15 cellular contexts compared by ENCODE assay signal in genomic region chr2:237202288-237203030, GRCh38.
A peak's percentile ranks its signal among the peaks of the same experiment; 100 is the strongest.
DNase-seq lines count a peak whose midpoint lies in the region; ATAC-seq, FAIRE-seq and TF ChIP-seq lines count a peak whose summit lies in the region.
"Had no signal": no experiment of that assay in that cellular context is flagged by ENCODE, and none has a peak within 500 bp of the region (broad histone marks: within the 10 kb centered on the region; RNA-seq: fewer than 3 reads in every experiment).

No MANE protein-coding gene starts in this region.

- no peak for FAIRE-seq in RCC 7860 (lab: Jason Lieb, UNC)

- ATAC-seq in HCT116: peak; percentile 46
- no peak for ATAC-seq in HG02610 (IDR thresholded peaks at IDR 0.05; ENCODE audit: unreplicated experiment)
- no peak for ATAC-seq in body of pancreas
- ATAC-seq: activated CD8-positive, alpha-beta T cell treated with anti-CD3 and anti-CD28 coated beads, Interleukin-2, amount 10 ng/mL, durations not matched to agents 7 days and 5 days had no signal

- POLR2A ChIA-PET in HCT116 (lab: Charles Lee): no interaction called here

- H3K4me2 ChIP-seq in HCT116 (ENCODE audit: low read length): peak overlapping the region; percentile 88

- H3K9me3 ChIP-seq in HCT116 (ENCODE audit: control insufficient read depth in 1 of 2, insufficient read depth in 1 of 2, low read depth in 1 of 2, low read length in 2 of 2) (peaks cover 0 to 4% of the 10 kb centered on the region in 2 experiments; a peak in 1 of 4 replicates), mesodermal cell (ENCODE audit: control insufficient read depth, low read length) (peaks cover 26% of the 10 kb centered on the region), stomach (no peaks in the 10 kb centered on the region), BE2C (no peaks in the 10 kb centered on the region), body of pancreas (no peaks in the 10 kb centered on the region)
- H3K9me3 ChIP-seq: mucosa of descending colon had no signal

- intact Hi-C loops in HCT116 (cut with micrococcal nuclease): no loop called here
- intact Hi-C loops in stomach (cut with DNase I; ENCODE audit: low total_unique reads): no loop called here
- intact Hi-C loops in body of pancreas (cut with DNase I): no loop called here

- H3K79me2 ChIP-seq in HCT116 (ENCODE audit: insufficient read depth, low read length): no peaks in the 10 kb centered on the region

- WGBS in mesodermal cell (ENCODE audit: insufficient coverage in 2 of 2), 2 experiments: 90 to 93% methylated on average over 11 to 12 of the region's 13 CpGs
- WGBS in stomach, 5 donors: 81 to 88% (median 87%) methylated on average over 10 to 13 of the region's 13 CpGs
- WGBS in body of pancreas, 2 donors: 88 to 89% methylated on average over 12 to 13 of the region's 13 CpGs

- H3K4me1 ChIP-seq in HCT116 (ENCODE audit: control insufficient read depth in 1 of 2, insufficient read depth in 2 of 2, low read length in 2 of 2): peaks cover 20 to 26% of the 10 kb centered on the region in 2 experiments
- peaks cover 47% of the 10 kb centered on the region for H3K4me1 ChIP-seq in mesodermal cell (ENCODE audit: control insufficient read depth, insufficient read depth, low read length, poor library complexity, severe bottlenecking)
- H3K4me1 ChIP-seq in stomach: peaks cover 0 to 25% (median 14%) of the 10 kb centered on the region in 4 donors
- peaks cover 8% of the 10 kb centered on the region for H3K4me1 ChIP-seq in BE2C
- no peaks in the 10 kb centered on the region for H3K4me1 ChIP-seq in body of pancreas

- no peak for TF ChIP-seq POLR2A in HCT116 (IDR thresholded peaks at IDR 0.05; ENCODE audit: borderline replicate concordance, extremely low read depth, insufficient read depth, insufficient read length)
- TF ChIP-seq POLR2A in stomach (IDR thresholded peaks at IDR 0.05): no peak
- TF ChIP-seq POLR2A in body of pancreas (IDR thresholded peaks at IDR 0.05): no peak

- peak overlapping the region; percentile 42 for H3K9ac ChIP-seq in HCT116 (ENCODE audit: low read length)

- CTCF ChIA-PET in HCT116 (lab: Charles Lee): interaction anchor here (0.7 to 1.1 kb wide), 2 partner anchors 17 to 219 kb away, joined by 3 to 4 read pairs; no protein-coding TSS in a partner anchor

- peak overlapping the region; percentile 25 for H3K27ac ChIP-seq in HCT116 (ENCODE audit: low read depth, low read length)
- H3K27ac ChIP-seq in mesodermal cell (ENCODE audit: low read depth, low read length, severe bottlenecking): peak overlapping the region; percentile 83
- H3K27ac ChIP-seq in stomach: peak overlapping the region in 1 of 5 donors; percentile 57
- no peak overlapping the region for H3K27ac ChIP-seq in body of pancreas

- H3K36me3 ChIP-seq in HCT116 (ENCODE audit: control insufficient read depth in 1 of 2, insufficient read depth in 2 of 2, low read length in 2 of 2) (no peaks in the 10 kb centered on the region), mesodermal cell (ENCODE audit: control insufficient read depth, insufficient read depth, low read length) (no peaks in the 10 kb centered on the region), stomach (no peaks in the 10 kb centered on the region), BE2C (no peaks in the 10 kb centered on the region), body of pancreas (replicated peaks in 1 of 2; ENCODE audit: insufficient read depth in 1 of 2, low read depth in 2 of 2) (no peaks in the 10 kb centered on the region)

- H2AFZ ChIP-seq in HCT116 (ENCODE audit: low read depth, low read length, poor library complexity, severe bottlenecking): peak overlapping the region; percentile 66

- no peak for TF ChIP-seq CTCF in HCT116 (IDR thresholded peaks at IDR 0.05 in 2 of 3, conservative IDR thresholded peaks at IDR 0.05 in 1 of 3; ENCODE audit: borderline replicate concordance in 1 of 3, insufficient read depth in 1 of 3, low read depth in 2 of 3, low read length in 2 of 3)
- TF ChIP-seq CTCF in stomach (IDR thresholded peaks at IDR 0.05): no peak
- no peak for TF ChIP-seq CTCF in BE2C (IDR thresholded peaks at IDR 0.05; ENCODE audit: low read depth, low read length)
- no peak for TF ChIP-seq CTCF in body of pancreas (IDR thresholded peaks at IDR 0.05)

- no TSS peak for BruUV-seq in HCT116 (replicated peaks; lab: Mats Ljungman, UMichigan)

- H3K27me3 ChIP-seq in HCT116 (ENCODE audit: insufficient read depth, low read length) (peaks cover 18% of the 10 kb centered on the region; the same call in 1 of the 2 replicates), stomach (no peaks in the 10 kb centered on the region), BE2C (no peaks in the 10 kb centered on the region), body of pancreas (no peaks in the 10 kb centered on the region)

- TF ChIP-seq RAD21 in HCT116 (IDR thresholded peaks at IDR 0.05; ENCODE audit: low read depth): no peak

- RAD21 ChIA-PET in HCT116 (lab: Charles Lee; ENCODE audit: low non-redundant PET in 1 of 2, low total read pairs in 2 of 2, uncharacterized antibody in 2 of 2, unreplicated experiment in 2 of 2): no interaction called here

- H3K4me3 ChIP-seq in HCT116 (replicated peaks in 1 of 2; ENCODE audit: low read depth in 1 of 2, low read length in 2 of 2): peak overlapping the region; percentile 12 to 51
- no peak overlapping the region for H3K4me3 ChIP-seq in mesodermal cell (ENCODE audit: extremely low read depth, insufficient read depth, low read length, poor library complexity, severe bottlenecking)
- no peak overlapping the region for H3K4me3 ChIP-seq in stomach
- no peak overlapping the region for H3K4me3 ChIP-seq in BE2C (ENCODE audit: low read depth, low read length)
- H3K4me3 ChIP-seq in body of pancreas: no peak overlapping the region
- H3K4me3 ChIP-seq: mucosa of descending colon had no signal

- TF ChIP-seq EP300 in stomach (IDR thresholded peaks at IDR 0.05): no peak

- H4K20me1 ChIP-seq in HCT116 (ENCODE audit: insufficient read depth): no peaks in the 10 kb centered on the region; the same call in 1 of the 2 replicates

- no peaks in the 10 kb centered on the region for H3K9me2 ChIP-seq in HCT116 (ENCODE audit: insufficient read depth)

- DNase-seq in HCT116 (ENCODE audit: low read depth, low spot score) (no peak), RCC 7860 (ENCODE audit: low spot score) (peak; percentile 53), stomach (peak; percentile 8), occipital lobe (lab: John Stamatoyannopoulos, UW) (no peak), BE2C (no peak), body of pancreas (no peak)
- DNase-seq: activated CD8-positive, alpha-beta T cell treated with anti-CD3 and anti-CD28 coated beads, Interleukin-2, amount 10 ng/mL, durations not matched to agents 7 days and 5 days; activated naive CD8-positive, alpha-beta T cell treated with anti-CD3 and anti-CD28 coated beads, Interleukin-2, amount 10 ng/mL, durations not matched to agents 7 days and 5 days; central memory CD4-positive, alpha-beta T cell; mucosa of descending colon; NCI-H748 treated with DMSO at 0.1 percent for 48 hours; posterior cingulate gyrus; RPMI8226 had no signal

TF ChIP-seq in HCT116, 20 proteins besides CTCF, POLR2A, EP300 and RAD21:
- TF ChIP-seq POLR2AphosphoS5 (IDR thresholded peaks at IDR 0.05; ENCODE audit: low read depth, low read length) (no peak), EGR1 (IDR thresholded peaks at IDR 0.05; ENCODE audit: low read depth) (no peak), SP1 (IDR thresholded peaks at IDR 0.05; ENCODE audit: low read depth) (no peak), EZH2 (IDR thresholded peaks at IDR 0.05) (no peak), SIN3A (IDR thresholded peaks at IDR 0.05; ENCODE audit: low read depth) (no peak), ZBTB33 (IDR thresholded peaks at IDR 0.05; ENCODE audit: extremely low read depth, insufficient replicate concordance, low read length) (no peak), EZH2phosphoT487 (IDR thresholded peaks at IDR 0.05; ENCODE audit: borderline replicate concordance) (no peak), ZFX (IDR thresholded peaks at IDR 0.05) (no peak)

Comparison
In these comparisons a context has a peak if more than half of its experiments do, and no peak if none do; other contexts are left out.
1. DNase-seq: peak in RCC 7860 (single experiment) and stomach (single experiment); none in HCT116 (single experiment), occipital lobe (single experiment), BE2C (single experiment) and body of pancreas (0 of 4).
2. H3K27ac ChIP-seq: peak in HCT116 (single experiment) and mesodermal cell (single experiment); none in body of pancreas (0 of 4).
3. H3K4me3 ChIP-seq: peak in HCT116 (2 of 2); none in mesodermal cell (single experiment), stomach (0 of 4), BE2C (single experiment) and body of pancreas (0 of 2).